In genomic region chr16:56382459-56382858, GRCh38 we compare ENCODE assay signal across 19 cellular contexts.
"Had no signal": no experiment of that assay in that cellular context is flagged by ENCODE, and none has a peak within 500 bp of the region (broad histone marks: within the 10 kb centered on the region; RNA-seq: fewer than 3 reads in every experiment).

No MANE protein-coding gene starts in this region.

- DNase-seq: activated CD4-positive, alpha-beta T cell treated with anti-CD3 and anti-CD28 coated beads, Interleukin-2, amount 10 ng/mL, durations not matched to agents 7 days and 5 days; activated CD4-positive, CD25-positive, alpha-beta regulatory T cell treated with anti-CD3 and anti-CD28 coated beads, Interleukin-2, amount 50 U/mL, for 72 hours; activated CD8-positive, alpha-beta memory T cell treated with anti-CD3 and anti-CD28 coated beads, Interleukin-2, amount 10 ng/mL, durations not matched to agents 7 days and 5 days; activated CD8-positive, alpha-beta T cell treated with anti-CD3 and anti-CD28 coated beads for 36 hours; activated effector memory CD4-positive, alpha-beta T cell treated with anti-CD3 and anti-CD28 coated beads, Interleukin-2, amount 50 U/mL, for 16 hours; activated naive CD4-positive, alpha-beta T cell treated with anti-CD3 and anti-CD28 coated beads, Interleukin-2, amount 10 ng/mL, durations not matched to agents 7 days and 5 days; activated T-cell treated with anti-CD3 and anti-CD28 coated beads for 4 hours; effector CD4-positive, alpha-beta T cell; heart left ventricle; naive thymus-derived CD8-positive, alpha-beta T cell; stimulated activated CD4-positive, alpha-beta T cell treated with anti-CD3 and anti-CD28 coated beads, Interleukin-2, amount 100 ng/mL, for 48 hours; stimulated activated CD8-positive, alpha-beta memory T cell treated with anti-CD3 and anti-CD28 coated beads, Interleukin-4, amount 100 ng/mL, for 48 hours; stimulated activated naive CD4-positive, alpha-beta T cell; T-cell; testis; upper lobe of left lung; WERI-Rb-1 had no signal

- H3K27ac ChIP-seq: cardiac muscle cell, heart left ventricle, neural progenitor cell, testis, upper lobe of left lung, WERI-Rb-1 had no signal

- H3K27me3 ChIP-seq: cardiac muscle cell, heart left ventricle, neural progenitor cell, testis, upper lobe of left lung had no signal

- H3K9me3 ChIP-seq: testis had no signal

- H3K9ac ChIP-seq: neural progenitor cell had no signal

- H3K4me1 ChIP-seq: neural progenitor cell, testis, upper lobe of left lung had no signal

- ATAC-seq: activated CD8-positive, alpha-beta memory T cell treated with anti-CD3 and anti-CD28 coated beads, Interleukin-2, amount 10 ng/mL, durations not matched to agents 7 days and 5 days; activated CD8-positive, alpha-beta T cell treated with anti-CD3 and anti-CD28 coated beads for 36 hours; naive thymus-derived CD8-positive, alpha-beta T cell; T-cell had no signal

- H3K4me3 ChIP-seq: cardiac muscle cell, heart left ventricle, neural progenitor cell, testis, upper lobe of left lung had no signal
